ENCODE assay signal across 8 cellular contexts in genomic region chr19:56314584-56315075, GRCh38. TPM values are rescaled to one million over a fixed set of nuclear protein-coding genes. Genes with fewer than 3 reads are reported as not detected.
DNase-seq lines count a peak whose midpoint lies in the region; ATAC-seq and TF ChIP-seq lines count a peak whose summit lies in the region.

ZSCAN5A (minus strand) TSS chr19:56314839; CDS start chr19:56225046, 89,793 bp downstream.

- H3K36me3 Mint-ChIP-seq in CD4-positive, alpha-beta memory T cell, result peaks cover 14 to 24% of the 10 kb centered on the region in 2 donors
- H3K36me3 Mint-ChIP-seq in activated CD4-positive, alpha-beta memory T cell treated with anti-CD3 and anti-CD28 coated beads for 36 hours, result peaks cover 10% of the 10 kb centered on the region

- peak within 1 kb of the TSS; percentile 96 to 99 (median 98) for H3K27ac Mint-ChIP-seq in CD4-positive, alpha-beta memory T cell
- H3K27ac Mint-ChIP-seq in activated CD4-positive, alpha-beta memory T cell treated with anti-CD3 and anti-CD28 coated beads for 36 hours, result peak within 1 kb of the TSS; percentile 97

- H3K27me3 ChIP-seq in CD4-positive, alpha-beta memory T cell (ENCODE audit: insufficient read depth, low read length), result no peaks in the 10 kb centered on the region
- no peaks in the 10 kb centered on the region for H3K27me3 ChIP-seq in liver (ENCODE audit: control insufficient read depth in 4 of 4, insufficient read depth in 4 of 4, low read length in 3 of 4)

- peak within 1 kb of the TSS; percentile 88 to 96 (median 92) for H3K4me3 Mint-ChIP-seq in CD4-positive, alpha-beta memory T cell
- peak within 1 kb of the TSS; percentile 91 for H3K4me3 Mint-ChIP-seq in activated CD4-positive, alpha-beta memory T cell treated with anti-CD3 and anti-CD28 coated beads for 36 hours

- peaks cover 14% of the 10 kb centered on the region for H3K4me1 ChIP-seq in CD4-positive, alpha-beta memory T cell (ENCODE audit: insufficient read depth, low read length)
- H3K4me1 ChIP-seq in liver (ENCODE audit: control insufficient read depth in 4 of 4, insufficient read depth in 4 of 4, low read length in 3 of 4), result peaks cover 2 to 19% (median 11%) of the 10 kb centered on the region in 4 donors

- peaks cover 6 to 32% (median 21%) of the 10 kb centered on the region in 4 donors for H3K4me1 Mint-ChIP-seq in CD4-positive, alpha-beta memory T cell
- peaks cover 23% of the 10 kb centered on the region for H3K4me1 Mint-ChIP-seq in activated CD4-positive, alpha-beta memory T cell treated with anti-CD3 and anti-CD28 coated beads for 36 hours (ENCODE audit: low read depth)

- POLR2A ChIA-PET in CD4-positive, alpha-beta memory T cell (lab: Charles Lee; ENCODE audit: partially characterized antibody), result interaction anchor here (0.8 to 1.9 kb wide), 7 partner anchors 14 to 280 kb away, joined by 3 to 6 read pairs (median 5); partner anchors contain the start of genes ZNF582, ZNF71 and ZNF787
- POLR2A ChIA-PET in activated CD4-positive, alpha-beta memory T cell treated with anti-CD3 and anti-CD28 coated beads for 36 hours (lab: Charles Lee), result interaction anchor here (0.6 to 2.4 kb wide), 3 partner anchors 89 to 251 kb away, joined by 3 to 9 read pairs (median 4); partner anchors contain the start of genes ZNF583 and ZNF787

- under 1% methylated on average over 34 of the region's 34 CpGs for WGBS in liver

- H3K4me3 ChIP-seq in CD4-positive, alpha-beta memory T cell (ENCODE audit: low read length in 2 of 2), result peak within 1 kb of the TSS; percentile 54 to 98
- peak within 1 kb of the TSS; percentile 78 to 98 (median 82) for H3K4me3 ChIP-seq in liver (ENCODE audit: low read depth in 1 of 3, low read length in 3 of 3)

- TF ChIP-seq RAD21 in liver (IDR thresholded peaks at IDR 0.05), result no peak

- peak within 1 kb of the TSS; percentile 95 for H3K9ac ChIP-seq in liver (ENCODE audit: low read depth in 1 of 2, low read length in 2 of 2)

- TF ChIP-seq CTCF in liver (IDR thresholded peaks at IDR 0.05; ENCODE audit: low read depth, low read length, missing input control), result no peak

- ATAC-seq in GM19455 (IDR thresholded peaks at IDR 0.05; ENCODE audit: unreplicated experiment), result peak; percentile 73

- intact Hi-C loops in CD4-positive, alpha-beta memory T cell (cut with micrococcal nuclease), result loop anchor here (1.0 to 2.0 kb wide), 5 partner anchors 79 to 926 kb away; partner anchors contain the start of genes ZFP28, ZNF444, ZNF582 and ZNF787
- intact Hi-C loops in activated CD4-positive, alpha-beta memory T cell treated with anti-CD3 and anti-CD28 coated beads for 36 hours (cut with micrococcal nuclease), result loop anchor here (1.0 to 10.0 kb wide), 5 partner anchors 79 to 1123 kb away; partner anchors contain the start of genes U2AF2, ZNF444, ZNF582 and ZNF749

- H3K9me3 ChIP-seq in CD4-positive, alpha-beta memory T cell (ENCODE audit: control insufficient read depth in 1 of 2, low read length in 2 of 2), result no peaks in the 10 kb centered on the region
- no peaks in the 10 kb centered on the region for H3K9me3 ChIP-seq in liver (ENCODE audit: control insufficient read depth in 4 of 4, low read length in 3 of 4)

- CTCF ChIA-PET in CD4-positive, alpha-beta memory T cell (lab: Charles Lee; ENCODE audit: partially characterized antibody), result interaction anchor here (0.9 to 2.1 kb wide), 4 partner anchors 20 to 142 kb away, joined by 3 to 5 read pairs (median 4); no protein-coding TSS in a partner anchor
- CTCF ChIA-PET in activated CD4-positive, alpha-beta memory T cell treated with anti-CD3 and anti-CD28 coated beads for 36 hours (lab: Charles Lee), result interaction anchor here (1.0 to 3.7 kb wide), 4 partner anchors 19 to 233 kb away, joined by 3 to 16 read pairs (median 7); no protein-coding TSS in a partner anchor

- peak within 1 kb of the TSS; percentile 95 for H3K27ac ChIP-seq in CD4-positive, alpha-beta memory T cell (ENCODE audit: low read depth, low read length)
- peak within 1 kb of the TSS; percentile 90 to 99 for H3K27ac ChIP-seq in liver (ENCODE audit: low read depth in 1 of 2, low read length in 2 of 2)

- no peaks in the 10 kb centered on the region for H3K27me3 Mint-ChIP-seq in CD4-positive, alpha-beta memory T cell
- H3K27me3 Mint-ChIP-seq in activated CD4-positive, alpha-beta memory T cell treated with anti-CD3 and anti-CD28 coated beads for 36 hours, result no peaks in the 10 kb centered on the region

- H3K9me3 Mint-ChIP-seq in CD4-positive, alpha-beta memory T cell, result no peaks in the 10 kb centered on the region
- H3K9me3 Mint-ChIP-seq in activated CD4-positive, alpha-beta memory T cell treated with anti-CD3 and anti-CD28 coated beads for 36 hours, result no peaks in the 10 kb centered on the region

- H3K36me3 ChIP-seq in CD4-positive, alpha-beta memory T cell (ENCODE audit: insufficient read depth, low read length), result no peaks in the 10 kb centered on the region
- H3K36me3 ChIP-seq in liver (ENCODE audit: control insufficient read depth in 4 of 4, insufficient read depth in 3 of 4, low read depth in 1 of 4, low read length in 3 of 4), result peaks cover 0 to 2% (median under 1%) of the 10 kb centered on the region in 4 donors

- peak; percentile 98 to 100 (median 99) for DNase-seq in CD4-positive, alpha-beta memory T cell
- peak; percentile 98 for DNase-seq in HK-2 (ENCODE audit: unreplicated experiment)
- DNase-seq in NCI-H82 treated with DMSO at 0.1 percent for 48 hours (lab: John Stamatoyannopoulos, UW; ENCODE audit: unreplicated experiment), result peak; percentile 97
- peak; percentile 98 for DNase-seq in activated CD4-positive, alpha-beta memory T cell treated with anti-CD3 and anti-CD28 coated beads for 36 hours
- DNase-seq in dermis microvascular lymphatic vessel endothelial cell (ENCODE audit: low read depth in 2 of 2), result peak; percentile 91 to 96
- peak; percentile 98 for DNase-seq in stimulated activated CD4-positive, alpha-beta T cell treated with anti-CD3 and anti-CD28 coated beads, Interleukin-4, amount 100 ng/mL, for 1 hour

TF ChIP-seq in liver, 16 proteins besides CTCF, POLR2A, EP300 and RAD21 (continues in another document):
- TF ChIP-seq REST (IDR thresholded peaks at IDR 0.05), result peak; percentile 19
- no peak for TF ChIP-seq FOXA1 (IDR thresholded peaks at IDR 0.05)
- TF ChIP-seq JUND (IDR thresholded peaks at IDR 0.05), result no peak
- TF ChIP-seq NR2F2 (IDR thresholded peaks at IDR 0.05), result no peak
- peak; percentile 64 for TF ChIP-seq ZBTB33 (IDR thresholded peaks at IDR 0.05)
- no peak for TF ChIP-seq HNF4G (IDR thresholded peaks at IDR 0.05)
- TF ChIP-seq GABPA (IDR thresholded peaks at IDR 0.05 in 1 of 2, conservative IDR thresholded peaks at IDR 0.05 in 1 of 2), result peak; percentile 92 to 98
- TF ChIP-seq ATF3 (IDR thresholded peaks at IDR 0.05), result no peak
- no peak for TF ChIP-seq HNF4A (conservative IDR thresholded peaks at IDR 0.05)
- TF ChIP-seq YY1 (IDR thresholded peaks at IDR 0.05), result peak; percentile 44
- peak; percentile 18 to 57 for TF ChIP-seq EGR1 (IDR thresholded peaks at IDR 0.05; ENCODE audit: low read depth in 2 of 2)
- TF ChIP-seq TAF1 (conservative IDR thresholded peaks at IDR 0.05), result no peak
- TF ChIP-seq FOXA2 (IDR thresholded peaks at IDR 0.05), result no peak
- TF ChIP-seq RXRA (IDR thresholded peaks at IDR 0.05), result no peak

RNA-seq across cellular contexts. Expression of gene ZSCAN5A, which starts in this region (rescaled TPM):
- total RNA-seq in CD4-positive, alpha-beta memory T cell, result 10 to 100 TPM; 12.2 to 14.6 TPM
- polyA plus RNA-seq in CD4-positive, alpha-beta memory T cell, result 1 to 10 TPM; 9.7 to 9.8 TPM
- 1 to 10 TPM; 4.5 to 5.2 TPM for total RNA-seq in activated CD4-positive, alpha-beta memory T cell treated with anti-CD3 and anti-CD28 coated beads for 36 hours
- total RNA-seq in dermis microvascular lymphatic vessel endothelial cell (6.9 and 8.2 TPM in 2 replicates), liver (1 to 10 TPM; 7.4 to 9.6 TPM)
- polyA plus RNA-seq in liver, result 1 to 10 TPM; 2.2 to 2.7 TPM

Comparison
In these comparisons a context has a peak if more than half of its experiments do, and no peak if none do; other contexts are left out.
1. Peak in every context shown above with its lines: DNase-seq, ATAC-seq, H3K4me3 ChIP-seq and H3K27ac ChIP-seq.